ENCODE assay signal across 27 cellular contexts in the genomic region with DNA sequence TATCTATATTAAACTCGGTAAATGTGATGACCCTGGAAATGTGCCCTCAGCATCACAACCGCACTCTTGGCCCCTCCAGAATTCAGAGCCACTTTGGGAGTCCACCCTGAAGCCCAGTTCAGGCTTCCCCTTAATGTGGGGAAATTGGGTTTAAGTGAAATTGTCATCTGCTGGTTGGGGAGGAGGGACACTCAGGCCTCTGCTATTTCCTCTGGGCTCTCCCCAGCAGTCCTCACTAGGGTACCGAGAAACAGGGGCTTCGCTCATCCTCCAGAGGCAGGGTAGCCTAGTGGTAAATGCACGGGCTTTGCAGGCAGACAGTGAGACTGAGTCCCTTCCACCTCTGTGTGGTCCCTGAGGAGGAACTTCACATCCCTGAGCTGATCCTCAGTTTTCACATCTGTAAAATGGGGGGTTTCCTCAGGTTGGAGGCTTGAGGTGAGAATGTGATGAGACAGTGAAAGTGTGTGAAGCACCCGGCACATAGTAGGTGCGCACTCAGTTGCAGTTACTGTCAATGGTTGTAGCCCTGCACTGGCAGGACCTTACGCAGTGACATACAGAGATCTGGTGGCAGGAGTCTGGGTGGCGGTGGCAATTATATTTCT. TPM values are rescaled to one million over a fixed set of nuclear protein-coding genes. Genes with fewer than 3 reads are reported as not detected.
DNase-seq lines count a peak whose midpoint lies in the region; ATAC-seq, FAIRE-seq and TF ChIP-seq lines count a peak whose summit lies in the region.
"Had no signal": no experiment of that assay in that cellular context is flagged by ENCODE, and none has a peak within 500 bp of the region (broad histone marks: within the 10 kb centered on the region; RNA-seq: fewer than 3 reads in every experiment).

No MANE protein-coding gene starts in this region.

- no peak for TF ChIP-seq CTCF in osteoblast (IDR thresholded peaks at IDR 0.05; ENCODE audit: extremely low read depth, low read depth, low read length)

- no peak for TF ChIP-seq POLR2A in GM12892 (IDR thresholded peaks at IDR 0.05; ENCODE audit: low read depth, low read length)

- no peak for ATAC-seq in Right ventricle myocardium inferior
- ATAC-seq: CD8-positive, alpha-beta T cell; GM12878 had no signal

- no peaks in the 10 kb centered on the region for H3K79me2 ChIP-seq in osteoblast (ENCODE audit: insufficient read depth, low read length)

- H3K9me3 ChIP-seq in BLaER1 (no peaks in the 10 kb centered on the region), osteoblast (ENCODE audit: low read depth, low read length) (no peaks in the 10 kb centered on the region)
- H3K9me3 ChIP-seq: BE2C; BLaER1 treated with 17β-estradiol and CSF1 and Interleukin-3, amounts not matched to agents 10 nM and 100 nM; Caco-2 had no signal

- H3K36me3 ChIP-seq in BLaER1 (no peaks in the 10 kb centered on the region), osteoblast (ENCODE audit: insufficient read depth, low read length) (no peaks in the 10 kb centered on the region)
- H3K36me3 ChIP-seq: BE2C; BLaER1 treated with 17β-estradiol and CSF1 and Interleukin-3, amounts not matched to agents 10 nM and 100 nM had no signal

- H3K27ac ChIP-seq in BLaER1 (0 out of 2 replicates have a peak overlapping the region, but pooled peaks have one; percentile 56), osteoblast (ENCODE audit: low read depth, low read length) (no peak overlapping the region)
- H3K27ac ChIP-seq: BLaER1 treated with 17β-estradiol and CSF1 and Interleukin-3, amounts not matched to agents 10 nM and 100 nM; C4-2B had no signal

- H2AFZ ChIP-seq in osteoblast (ENCODE audit: low read length) = no peak overlapping the region

- no peak overlapping the region for H3K4me2 ChIP-seq in BLaER1
- H3K4me2 ChIP-seq in osteoblast (ENCODE audit: insufficient read depth, low read length) = no peak overlapping the region

- H3K4me3 ChIP-seq in BLaER1 (no peak overlapping the region), osteoblast (ENCODE audit: insufficient read depth, low read length) (no peak overlapping the region)
- H3K4me3 ChIP-seq: BLaER1 treated with 17β-estradiol and CSF1 and Interleukin-3, amounts not matched to agents 10 nM and 100 nM; GM12878 had no signal

- FAIRE-seq in GM12892 (lab: Jason Lieb, UNC) = peak; percentile 44
- FAIRE-seq: A204.1, D721Med, GM12878, GM19239 had no signal

- H3K27me3 ChIP-seq in BLaER1 = no peaks in the 10 kb centered on the region
- H3K27me3 ChIP-seq in osteoblast (ENCODE audit: insufficient read depth, low read length) = peaks cover 11% of the 10 kb centered on the region
- H3K27me3 ChIP-seq: BE2C had no signal

- H4K20me1 ChIP-seq in BLaER1 (no peaks in the 10 kb centered on the region), osteoblast (ENCODE audit: insufficient read depth, low read length) (no peaks in the 10 kb centered on the region)

- peaks cover 86% of the 10 kb centered on the region for H3K4me1 ChIP-seq in BLaER1
- H3K4me1 ChIP-seq in osteoblast (ENCODE audit: insufficient read depth, low read length) = no peaks in the 10 kb centered on the region
- H3K4me1 ChIP-seq: BE2C had no signal

- DNase-seq in GM12892 (ENCODE audit: insufficient read length) (no peak), osteoblast (ENCODE audit: insufficient read length, low spot score, missing footprints) (peak; percentile 58), Right ventricle myocardium inferior (ENCODE audit: missing footprints) (no peak), dermis blood vessel endothelial cell (no peak)
- DNase-seq: 8988T; ACHN; BE2C; Caco-2; Calu3; CD4-positive, alpha-beta T cell; CD8-positive, alpha-beta T cell; DMS 273 treated with DMSO at 0.1 percent for 48 hours; DMS153; DMS53; DMS79; DND-41; EL; GDM1 had no signal

- H3K9ac ChIP-seq in BLaER1 = no peak overlapping the region
- H3K9ac ChIP-seq: BLaER1 treated with 17β-estradiol and CSF1 and Interleukin-3, amounts not matched to agents 10 nM and 100 nM had no signal

- intact Hi-C loops in Right ventricle myocardium inferior (cut with DNase I) = no loop called here

RNA-seq across cellular contexts. Expression of a gene that starts 14.6 kb away (rescaled TPM):
- 0.49 TPM for polyA plus RNA-seq in GM12892 (2012; ENCODE audit: missing spikeins)
- total RNA-seq in osteoblast (under 0.01 TPM in 1 of 2 replicates, not detected in the other), Right ventricle myocardium inferior (not detected), dermis blood vessel endothelial cell (under 0.01 and 0.14 TPM in 2 replicates)
- total RNA-seq: A673; CD4-positive, alpha-beta T cell; CD8-positive, alpha-beta T cell; GM12878 had no signal
- polyA plus RNA-seq: AG04450 had no signal
